In genomic region chr16:19523559-19524355, GRCh38 we compare ENCODE assay signal across 8 cellular contexts. TPM values are rescaled to one million over a fixed set of nuclear protein-coding genes. Genes with fewer than 3 reads are reported as not detected.
DNase-seq lines count a peak whose midpoint lies in the region; ATAC-seq and TF ChIP-seq lines count a peak whose summit lies in the region.

CCP110 (plus strand) TSS chr16:19523942; CDS start chr16:19527882, 3,940 bp downstream.

- no peaks in the 10 kb centered on the region for H3K27me3 Mint-ChIP-seq in Calu3 (ENCODE audit: unreplicated experiment)
- H3K27me3 Mint-ChIP-seq in endothelial cell (ENCODE audit: unreplicated experiment): peaks cover 1% of the 10 kb centered on the region

- H3K9me3 Mint-ChIP-seq in Calu3 (ENCODE audit: low read depth, unreplicated experiment): no peaks in the 10 kb centered on the region
- H3K9me3 Mint-ChIP-seq in endothelial cell (ENCODE audit: unreplicated experiment): no peaks in the 10 kb centered on the region

- 0% methylated on average over 23 to 39 of the region's 51 CpGs for WGBS in mesodermal cell (ENCODE audit: insufficient coverage in 2 of 2), 2 experiments

- H3K27ac Mint-ChIP-seq in Calu3 (ENCODE audit: unreplicated experiment) (peak within 1 kb of the TSS; percentile 77), endothelial cell (ENCODE audit: unreplicated experiment) (peak within 1 kb of the TSS; percentile 96)

- TF ChIP-seq CTCF in Calu3 (IDR thresholded peaks at IDR 0.05; ENCODE audit: unreplicated experiment) (no peak), OCI-LY1 (IDR thresholded peaks at IDR 0.05; ENCODE audit: low read length) (no peak), endothelial cell (IDR thresholded peaks at IDR 0.05; ENCODE audit: unreplicated experiment) (no peak)

- H3K36me3 ChIP-seq in OCI-LY1 (ENCODE audit: insufficient read depth, low read length): peaks cover 12% of the 10 kb centered on the region; the same call in 1 of the 2 replicates
- H3K36me3 ChIP-seq in mesodermal cell (ENCODE audit: control insufficient read depth, insufficient read depth, low read length): peaks cover 8% of the 10 kb centered on the region

- H3K4me3 Mint-ChIP-seq in Calu3 (ENCODE audit: low read depth, unreplicated experiment) (peak within 1 kb of the TSS; percentile 86), endothelial cell (ENCODE audit: unreplicated experiment) (peak within 1 kb of the TSS; percentile 100)

- ATAC-seq in GM21515 (IDR thresholded peaks at IDR 0.05; ENCODE audit: unreplicated experiment): peak; percentile 67

- intact Hi-C loops in Calu3 (cut with micrococcal nuclease; ENCODE audit: unreplicated experiment): loop anchor here (10.0 kb wide), 1 partner anchor 429 kb away; no protein-coding TSS in a partner anchor

- H3K27ac ChIP-seq in OCI-LY1 (ENCODE audit: low read depth, low read length, poor library complexity, severe bottlenecking) (peak within 1 kb of the TSS; percentile 69), mesodermal cell (ENCODE audit: low read depth, low read length, severe bottlenecking) (peak within 1 kb of the TSS; percentile 33)

- DNase-seq in Calu3: peak; percentile 98
- DNase-seq in HuH-7 (ENCODE audit: low spot score): peak; percentile 92
- DNase-seq in activated CD8-positive, alpha-beta memory T cell treated with anti-CD3 and anti-CD28 coated beads, Interleukin-2, amount 50 U/mL, for 4 hours: peak; percentile 93
- DNase-seq in endothelial cell (ENCODE audit: low spot score): peak; percentile 89
- peak; percentile 78 for DNase-seq in stimulated activated CD8-positive, alpha-beta memory T cell treated with anti-CD3 and anti-CD28 coated beads, Interleukin-15, amount 100 ng/mL, for 24 hours (ENCODE audit: low read depth)

- H3K36me3 Mint-ChIP-seq in Calu3 (ENCODE audit: insufficient read depth, unreplicated experiment) (peaks cover 49% of the 10 kb centered on the region), endothelial cell (ENCODE audit: low read depth, unreplicated experiment) (no peaks in the 10 kb centered on the region)

- H3K4me2 ChIP-seq in OCI-LY1 (ENCODE audit: low read length): peak within 1 kb of the TSS; percentile 97

- peak within 1 kb of the TSS; percentile 88 for H3K9ac ChIP-seq in OCI-LY1 (ENCODE audit: low read length)

- H3K79me2 ChIP-seq in OCI-LY1 (ENCODE audit: insufficient read depth, low read length): peaks cover 44% of the 10 kb centered on the region

- peaks cover 53% of the 10 kb centered on the region for H3K4me1 ChIP-seq in OCI-LY1 (ENCODE audit: insufficient read depth, low read length, severe bottlenecking)
- peaks cover 10% of the 10 kb centered on the region for H3K4me1 ChIP-seq in mesodermal cell (ENCODE audit: control insufficient read depth, insufficient read depth, low read length, poor library complexity, severe bottlenecking)

- peaks cover 19% of the 10 kb centered on the region for H3K4me1 Mint-ChIP-seq in Calu3 (ENCODE audit: low read depth, unreplicated experiment)
- H3K4me1 Mint-ChIP-seq in endothelial cell (ENCODE audit: unreplicated experiment): peaks cover 20% of the 10 kb centered on the region

- H4K20me1 ChIP-seq in OCI-LY1 (ENCODE audit: insufficient read depth, low read length): no peaks in the 10 kb centered on the region

- H3K9me3 ChIP-seq in OCI-LY1 (ENCODE audit: low read length): no peaks in the 10 kb centered on the region
- H3K9me3 ChIP-seq in mesodermal cell (ENCODE audit: control insufficient read depth, low read length): no peaks in the 10 kb centered on the region

- H3K4me3 ChIP-seq in OCI-LY1 (ENCODE audit: low read depth, low read length, poor library complexity, severe bottlenecking) (peak within 1 kb of the TSS; percentile 99), mesodermal cell (ENCODE audit: extremely low read depth, insufficient read depth, low read length, poor library complexity, severe bottlenecking) (peak within 1 kb of the TSS; percentile 92)

- 0 out of 2 replicates have a peak, but pooled peaks cover 4% of the 10 kb centered on the region for H3F3A ChIP-seq in OCI-LY1 (ENCODE audit: insufficient read depth, low read length)

- BruUV-seq in Calu3 (replicated peaks; lab: Mats Ljungman, UMichigan): no TSS peak

- no peaks in the 10 kb centered on the region for H3K9me2 ChIP-seq in OCI-LY1 (ENCODE audit: low read depth, low read length)

- CTCF ChIA-PET in Calu3 (lab: Charles Lee): interaction anchor here (0.5 to 1.9 kb wide), 10 partner anchors 8 to 416 kb away, joined by 3 to 8 read pairs (median 3); partner anchors contain the start of genes TMC5 and VPS35L

- H2AFZ ChIP-seq in OCI-LY1 (ENCODE audit: low read length): no peak within 1 kb of the TSS

- H3K27me3 ChIP-seq in OCI-LY1 (ENCODE audit: insufficient read depth, low read length): no peaks in the 10 kb centered on the region

RNA-seq across cellular contexts. Expression of gene CCP110, which starts in this region (rescaled TPM):
- total RNA-seq in Calu3 (2022) (27.5 and 34.4 TPM in 2 replicates), endothelial cell (ENCODE audit: unreplicated experiment) (6.8 TPM)
- polyA plus RNA-seq in mesodermal cell (2013, experiment 1 of 2): 14.1 TPM
- polyA plus RNA-seq in mesodermal cell (2013, experiment 2 of 2): 13.8 TPM

Comparison
In these comparisons a context has a peak if more than half of its experiments do, and no peak if none do; other contexts are left out.
1. Peak in every context shown above with its lines: DNase-seq, ATAC-seq, H3K4me3 ChIP-seq and H3K27ac ChIP-seq.